In genomic region chr1:81912383-81912782, GRCh38 we compare ENCODE assay signal across 18 cellular contexts.
DNase-seq lines count a peak whose midpoint lies in the region; ATAC-seq and TF ChIP-seq lines count a peak whose summit lies in the region.
"Had no signal": no experiment of that assay in that cellular context is flagged by ENCODE, and none has a peak within 500 bp of the region (broad histone marks: within the 10 kb centered on the region; RNA-seq: fewer than 3 reads in every experiment).

No MANE protein-coding gene starts in this region.

- CTCF ChIA-PET in PC-3 (lab: Charles Lee): no interaction called here

- H2BK5ac ChIP-seq in neuronal stem cell (ENCODE audit: low read length): no peak overlapping the region

- no peak overlapping the region for H3K14ac ChIP-seq in neuronal stem cell (ENCODE audit: low read length)

- no peak for TF ChIP-seq CTCF in PC-3 (conservative IDR thresholded peaks at IDR 0.05; ENCODE audit: low read depth, low read length)

- H2AFZ ChIP-seq in PC-3 (ENCODE audit: low read length) (no peak overlapping the region), neuronal stem cell (ENCODE audit: low read length) (no peak overlapping the region)

- H3K4me3 ChIP-seq in PC-3 (ENCODE audit: low read length) (no peak overlapping the region), neuronal stem cell (ENCODE audit: low read length in 2 of 2) (no peak overlapping the region)
- H3K4me3 ChIP-seq: BLaER1 treated with 17β-estradiol and CSF1 and Interleukin-3, amounts not matched to agents 10 nM and 100 nM; esophagus muscularis mucosa; SK-N-MC had no signal

- no peak overlapping the region for H3K4ac ChIP-seq in neuronal stem cell (ENCODE audit: low read length)

- no peak overlapping the region for H2BK120ac ChIP-seq in neuronal stem cell (ENCODE audit: low read depth, low read length)

- H4K20me1 ChIP-seq in PC-3 (ENCODE audit: low read length): no peaks in the 10 kb centered on the region
- H4K20me1 ChIP-seq: BLaER1 treated with 17β-estradiol and CSF1 and Interleukin-3, amounts not matched to agents 10 nM and 100 nM had no signal

- no peak overlapping the region for H3K23ac ChIP-seq in neuronal stem cell (ENCODE audit: low read depth, low read length, poor library complexity)

- H2BK15ac ChIP-seq in neuronal stem cell (ENCODE audit: low read length): no peak overlapping the region

- ATAC-seq in PC-3 (no peak), GM19324 (IDR thresholded peaks at IDR 0.05; ENCODE audit: low FRiP score, unreplicated experiment) (no peak)
- ATAC-seq: activated CD8-positive, alpha-beta T cell treated with anti-CD3 and anti-CD28 coated beads, Interleukin-2, amount 10 ng/mL, durations not matched to agents 7 days and 5 days; left colon had no signal

- no CpG with 5 or more reads among the region's 3 CpGs for WGBS in neuronal stem cell (ENCODE audit: extremely low coverage in 2 of 2, insufficient read length in 2 of 2, insufficient replicate concordance in 1 of 2), 2 donors

- intact Hi-C loops in PC-3 (cut with micrococcal nuclease): no loop called here

- H3K79me1 ChIP-seq in neuronal stem cell (ENCODE audit: low read depth, low read length): peaks cover 3% of the 10 kb centered on the region

- H3K9me2 ChIP-seq in PC-3 (replicated peaks; ENCODE audit: low read length): no peaks in the 10 kb centered on the region

- H3K4me2 ChIP-seq in PC-3 (ENCODE audit: low read length) (no peak overlapping the region), neuronal stem cell (ENCODE audit: insufficient read depth, low read length, poor library complexity, severe bottlenecking) (no peak overlapping the region)
- H3K4me2 ChIP-seq: BLaER1 treated with 17β-estradiol and CSF1 and Interleukin-3, amounts not matched to agents 10 nM and 100 nM had no signal

- H3K9me3 ChIP-seq in PC-3 (ENCODE audit: low read length) (no peaks in the 10 kb centered on the region), neuronal stem cell (replicated peaks in 1 of 2; ENCODE audit: control insufficient read depth in 2 of 2, insufficient read depth in 1 of 2, low read depth in 1 of 2, low read length in 2 of 2) (no peaks in the 10 kb centered on the region)
- H3K9me3 ChIP-seq: BLaER1 treated with 17β-estradiol and CSF1 and Interleukin-3, amounts not matched to agents 10 nM and 100 nM; esophagus muscularis mucosa had no signal

- no peak overlapping the region for H2AK5ac ChIP-seq in neuronal stem cell (ENCODE audit: low read depth, low read length)

- no peaks in the 10 kb centered on the region for H3K79me2 ChIP-seq in PC-3 (ENCODE audit: low read length)

- H3K9ac ChIP-seq in PC-3 (ENCODE audit: low read length) (no peak overlapping the region), neuronal stem cell (ENCODE audit: low read depth, low read length, poor library complexity) (no peak overlapping the region)
- H3K9ac ChIP-seq: BLaER1 treated with 17β-estradiol and CSF1 and Interleukin-3, amounts not matched to agents 10 nM and 100 nM had no signal

- H3K36me3 ChIP-seq in PC-3 (ENCODE audit: low read depth, low read length) (no peaks in the 10 kb centered on the region), neuronal stem cell (replicated peaks in 1 of 2; ENCODE audit: control insufficient read depth in 2 of 2, insufficient read depth in 2 of 2, low read length in 2 of 2) (peaks cover 3 to 98% of the 10 kb centered on the region in 2 donors)
- H3K36me3 ChIP-seq: BLaER1 treated with 17β-estradiol and CSF1 and Interleukin-3, amounts not matched to agents 10 nM and 100 nM had no signal

- H3K4me1 ChIP-seq in PC-3 (ENCODE audit: insufficient read depth, low read length) (no peaks in the 10 kb centered on the region), neuronal stem cell (ENCODE audit: control insufficient read depth in 2 of 2, insufficient read depth in 1 of 2, low read depth in 1 of 2, low read length in 2 of 2) (no peaks in the 10 kb centered on the region)
- H3K4me1 ChIP-seq: BLaER1 treated with 17β-estradiol and CSF1 and Interleukin-3, amounts not matched to agents 10 nM and 100 nM had no signal

- no peak overlapping the region for H2BK12ac ChIP-seq in neuronal stem cell (ENCODE audit: low read length)

- DNase-seq in NCI-H2196 (lab: John Stamatoyannopoulos, UW; ENCODE audit: unreplicated experiment) (peak; percentile 16), NCI-H2196 treated with DMSO at 0.1 percent for 48 hours (lab: John Stamatoyannopoulos, UW; ENCODE audit: unreplicated experiment) (no peak), NCI-H2081 treated with DMSO at 0.1 percent for 48 hours (lab: John Stamatoyannopoulos, UW) (peak; percentile 71), PC-3 (peak; percentile 76), kidney tubule cell (ENCODE audit: low spot score) (no peak), nucleus accumbens (lab: John Stamatoyannopoulos, UW) (no peak), neuronal stem cell (ENCODE audit: low spot score) (no peak)
- DNase-seq: activated CD8-positive, alpha-beta T cell treated with anti-CD3 and anti-CD28 coated beads, Interleukin-2, amount 10 ng/mL, durations not matched to agents 7 days and 5 days; activated naive CD4-positive, alpha-beta T cell treated with anti-CD3 and anti-CD28 coated beads for 36 hours; activated T-cell treated with anti-CD3 and anti-CD28 coated beads, Interleukin-2, amount 50 U/mL, for 24 hours; effector CD4-positive, alpha-beta T cell; KBM-7; left colon; T-helper 9 cell had no signal

- BruUV-seq in PC-3 (replicated peaks; lab: Mats Ljungman, UMichigan): no TSS peak

- no peak overlapping the region for H3K18ac ChIP-seq in neuronal stem cell (ENCODE audit: low read length)

- POLR2A ChIA-PET in PC-3 (lab: Charles Lee; ENCODE audit: unreplicated experiment): no interaction called here

- H3K27me3 ChIP-seq in PC-3 (ENCODE audit: low read length) (peaks cover 12% of the 10 kb centered on the region; the same call in 1 of the 2 replicates), neuronal stem cell (ENCODE audit: control insufficient read depth in 3 of 3, insufficient read depth in 3 of 3, low read depth in 1 of 3, low read length in 3 of 3) (no peaks in the 10 kb centered on the region)
- H3K27me3 ChIP-seq: BLaER1 treated with 17β-estradiol and CSF1 and Interleukin-3, amounts not matched to agents 10 nM and 100 nM; esophagus muscularis mucosa had no signal

- no peak overlapping the region for H4K8ac ChIP-seq in neuronal stem cell (ENCODE audit: low read depth, low read length)

- no peak overlapping the region for H3K27ac ChIP-seq in PC-3 (ENCODE audit: low read length)
- H3K27ac ChIP-seq in neuronal stem cell (replicated peaks; ENCODE audit: low read length): no peak overlapping the region
- H3K27ac ChIP-seq: BLaER1 treated with 17β-estradiol and CSF1 and Interleukin-3, amounts not matched to agents 10 nM and 100 nM; esophagus muscularis mucosa; SK-N-MC had no signal

- H3F3A ChIP-seq in PC-3 (ENCODE audit: low read length, unreplicated experiment): no peaks in the 10 kb centered on the region

- H4K91ac ChIP-seq in neuronal stem cell (ENCODE audit: low read depth, low read length, poor library complexity): no peak overlapping the region

Comparison
In these comparisons a context has a peak if more than half of its experiments do, and no peak if none do; other contexts are left out.
1. DNase-seq: peak in NCI-H2196 (single experiment), NCI-H2081 treated with DMSO at 0.1 percent for 48 hours (single experiment) and PC-3 (single experiment); none in NCI-H2196 treated with DMSO at 0.1 percent for 48 hours (single experiment), kidney tubule cell (single experiment), nucleus accumbens (0 of 56) and neuronal stem cell (single experiment).